In the genomic region with DNA sequence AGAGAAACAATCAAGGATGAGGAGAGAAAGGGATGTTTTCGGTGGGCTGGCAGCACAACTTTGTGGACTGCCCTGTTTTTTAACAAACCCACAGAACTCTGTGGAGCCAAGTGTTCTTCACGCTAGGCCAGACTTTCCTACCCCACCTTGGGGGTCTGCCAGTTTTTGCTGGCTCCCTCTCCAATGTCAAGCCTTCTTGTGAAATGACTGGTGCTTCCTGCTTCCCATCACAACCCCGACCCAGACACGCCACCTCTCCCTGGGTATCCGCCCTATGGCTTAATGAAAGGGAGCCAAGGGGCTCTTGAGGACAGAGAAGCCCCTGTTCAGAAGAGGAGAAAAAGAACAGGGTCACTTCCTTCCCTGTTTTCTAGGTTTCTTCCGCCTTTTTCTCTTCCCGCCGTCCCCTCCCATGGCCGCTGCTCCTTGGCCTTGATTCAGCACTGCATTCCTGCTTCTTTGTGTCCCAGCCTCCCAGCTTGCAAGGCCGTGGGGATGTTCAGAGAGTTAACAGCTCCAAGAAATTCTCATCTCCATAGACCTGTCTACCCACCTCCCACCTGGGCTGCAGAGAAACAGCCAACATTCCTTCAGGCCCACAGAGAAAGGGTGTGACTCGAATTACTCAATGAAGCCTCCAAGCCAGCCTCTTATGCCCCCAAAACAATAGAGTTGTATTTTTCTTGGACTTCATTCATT, we compare ENCODE assay signal across 23 cellular contexts. TPM values are rescaled to one million over a fixed set of nuclear protein-coding genes. Genes with fewer than 3 reads are reported as not detected.
DNase-seq lines count a peak whose midpoint lies in the region; ATAC-seq and TF ChIP-seq lines count a peak whose summit lies in the region.
"Had no signal": no experiment of that assay in that cellular context is flagged by ENCODE, and none has a peak within 500 bp of the region (broad histone marks: within the 10 kb centered on the region; RNA-seq: fewer than 3 reads in every experiment).

No MANE protein-coding gene starts in this region.

- peaks cover 0 to 2% of the 10 kb centered on the region in 2 donors for H3K36me3 Mint-ChIP-seq in activated T-cell treated with anti-CD3 and anti-CD28 coated beads, Interleukin-2, amount 50 U/mL, for 72 hours (ENCODE audit: insufficient read depth in 2 of 2)
- no peaks in the 10 kb centered on the region for H3K36me3 Mint-ChIP-seq in stimulated activated memory B cell treated with anti-CD40 and anti-IgM and Interleukin-4, amounts not matched to agents 10 μg/mL and 1 μg/mL and 100 μg/mL, for 72 hours
- H3K36me3 Mint-ChIP-seq: brain; CD4-positive, CD25-positive, alpha-beta regulatory T cell; memory B cell; stimulated activated naive B cell treated with anti-CD40 and anti-IgM and Interleukin-4, amounts not matched to agents 10 μg/mL and 1 μg/mL and 100 μg/mL, for 72 hours had no signal

- peak overlapping the region; percentile 82 for H2AFZ ChIP-seq in mammary epithelial cell (ENCODE audit: low read depth, low read length)

- H3K27me3 ChIP-seq in mammary epithelial cell (ENCODE audit: insufficient read depth, low read length) (no peaks in the 10 kb centered on the region), right cardiac atrium (ENCODE audit: control insufficient read depth, insufficient read depth) (no peaks in the 10 kb centered on the region)

- in situ Hi-C loops in mammary epithelial cell (cut with MboI; ENCODE audit: low sequenced_read_pairs in 2 of 2) = loop anchor here (25.0 kb wide), 1 partner anchor 992 kb away; no protein-coding TSS in a partner anchor

- ATAC-seq in right cardiac atrium = peak; percentile 78 to 80
- ATAC-seq in activated T-cell treated with anti-CD3 and anti-CD28 coated beads, Interleukin-2, amount 50 U/mL, for 72 hours (replicated peaks in 1 of 2) = no peak
- no peak for ATAC-seq in stimulated activated memory B cell treated with anti-CD40 and anti-IgM and Interleukin-4, amounts not matched to agents 10 μg/mL and 1 μg/mL and 100 μg/mL, for 72 hours
- ATAC-seq: stimulated activated naive B cell treated with anti-CD40 and anti-IgM and Interleukin-4, amounts not matched to agents 10 μg/mL and 1 μg/mL and 100 μg/mL, for 72 hours had no signal

- no peak overlapping the region for H3K9ac ChIP-seq in mammary epithelial cell (ENCODE audit: insufficient read depth, low read length)

- no TSS peak for BruUV-seq in mammary epithelial cell (replicated peaks; lab: Mats Ljungman, UMichigan)

- H3K4me3 ChIP-seq in mammary epithelial cell (replicated peaks in 1 of 3; ENCODE audit: insufficient read depth in 1 of 3, low read depth in 2 of 3, low read length in 3 of 3) (no peak overlapping the region), right cardiac atrium (ENCODE audit: low read length) (no peak overlapping the region)
- H3K4me3 ChIP-seq: esophagus muscularis mucosa, spleen, thoracic aorta had no signal

- no peaks in the 10 kb centered on the region for H3K36me3 ChIP-seq in mammary epithelial cell (ENCODE audit: insufficient read depth, low read length)
- H3K36me3 ChIP-seq: esophagus muscularis mucosa, spleen, thoracic aorta had no signal

- CTCF ChIA-PET in mammary epithelial cell (lab: Charles Lee; ENCODE audit: low non-redundant PET) = no interaction called here

- H3K9me3 Mint-ChIP-seq in activated T-cell treated with anti-CD3 and anti-CD28 coated beads, Interleukin-2, amount 50 U/mL, for 72 hours = peaks cover 6 to 8% of the 10 kb centered on the region in 2 donors
- no peaks in the 10 kb centered on the region for H3K9me3 Mint-ChIP-seq in stimulated activated memory B cell treated with anti-CD40 and anti-IgM and Interleukin-4, amounts not matched to agents 10 μg/mL and 1 μg/mL and 100 μg/mL, for 72 hours

- TF ChIP-seq CTCF in mammary epithelial cell (conservative IDR thresholded peaks at IDR 0.05 in 1 of 2, IDR thresholded peaks at IDR 0.05 in 1 of 2; ENCODE audit: extremely low read depth in 1 of 2, insufficient read depth in 1 of 2, low read depth in 1 of 2, low read length in 2 of 2) = no peak

- H3K27ac ChIP-seq in mammary epithelial cell (ENCODE audit: insufficient read depth, low read depth, low read length) (peak overlapping the region; percentile 39), right cardiac atrium (ENCODE audit: low read length) (no peak overlapping the region), substantia nigra (ENCODE audit: low read depth, low read length, poor library complexity, severe bottlenecking) (no peak overlapping the region)
- H3K27ac ChIP-seq: esophagus muscularis mucosa, spleen, thoracic aorta had no signal

- no peaks in the 10 kb centered on the region for H3K27me3 Mint-ChIP-seq in activated T-cell treated with anti-CD3 and anti-CD28 coated beads, Interleukin-2, amount 50 U/mL, for 72 hours (ENCODE audit: low read depth)
- no peaks in the 10 kb centered on the region for H3K27me3 Mint-ChIP-seq in stimulated activated memory B cell treated with anti-CD40 and anti-IgM and Interleukin-4, amounts not matched to agents 10 μg/mL and 1 μg/mL and 100 μg/mL, for 72 hours
- H3K27me3 Mint-ChIP-seq: brain had no signal

- H4K20me1 ChIP-seq in mammary epithelial cell (ENCODE audit: insufficient read depth, low read length) = no peaks in the 10 kb centered on the region

- H3K4me3 Mint-ChIP-seq in activated T-cell treated with anti-CD3 and anti-CD28 coated beads, Interleukin-2, amount 50 U/mL, for 72 hours = no peak overlapping the region
- no peak overlapping the region for H3K4me3 Mint-ChIP-seq in stimulated activated memory B cell treated with anti-CD40 and anti-IgM and Interleukin-4, amounts not matched to agents 10 μg/mL and 1 μg/mL and 100 μg/mL, for 72 hours
- H3K4me3 Mint-ChIP-seq: activated B cell treated with CpG ODN at 0.5 μM for 24 hours; brain; CD4-positive, CD25-positive, alpha-beta regulatory T cell; memory B cell; stimulated activated naive B cell treated with anti-CD40 and anti-IgM and Interleukin-4, amounts not matched to agents 10 μg/mL and 1 μg/mL and 100 μg/mL, for 72 hours had no signal

- DNase-seq in NCI-H446 (lab: John Stamatoyannopoulos, UW) (peak; percentile 51 to 68), mammary epithelial cell (no peak), right cardiac atrium (peak; percentile 82 to 89 (median 84)), substantia nigra (lab: John Stamatoyannopoulos, UW) (peak in 25 of 49 donors; percentile 5 to 70 (median 36)), DMS 273 (lab: John Stamatoyannopoulos, UW; ENCODE audit: unreplicated experiment) (no peak)
- DNase-seq in activated T-cell treated with anti-CD3 and anti-CD28 coated beads, Interleukin-2, amount 50 U/mL, for 72 hours = no peak
- DNase-seq: activated B cell treated with CpG ODN at 0.5 μM for 24 hours; CD4-positive, CD25-positive, alpha-beta regulatory T cell; DMS 273 treated with DMSO at 0.1 percent for 48 hours; effector CD4-positive, alpha-beta T cell; NCI-H2029 treated with DMSO at 0.1 percent for 48 hours; NCI-H2227 treated with DMSO at 0.1 percent for 48 hours; OCI-M1; SHP77; spleen; stimulated activated CD4-positive, alpha-beta T cell treated with anti-CD3 and anti-CD28 coated beads, Interleukin-2, amount 100 ng/mL, for 48 hours; stimulated activated naive B cell treated with anti-CD40 and anti-IgM and Interleukin-4, amounts not matched to agents 10 μg/mL and 1 μg/mL and 100 μg/mL, for 72 hours; T1000 had no signal

- peak overlapping the region; percentile 56 for H3K4me2 ChIP-seq in mammary epithelial cell (ENCODE audit: insufficient read depth, low read depth, low read length)

- H3K79me2 ChIP-seq in mammary epithelial cell (ENCODE audit: insufficient read depth, low read length) = no peaks in the 10 kb centered on the region

- dilution Hi-C loops in mammary epithelial cell (cut with HindIII; ENCODE audit: low sequenced_read_pairs) = no loop called here

- H3K4me1 Mint-ChIP-seq in activated T-cell treated with anti-CD3 and anti-CD28 coated beads, Interleukin-2, amount 50 U/mL, for 72 hours (ENCODE audit: low read depth) = no peaks in the 10 kb centered on the region
- H3K4me1 Mint-ChIP-seq in stimulated activated memory B cell treated with anti-CD40 and anti-IgM and Interleukin-4, amounts not matched to agents 10 μg/mL and 1 μg/mL and 100 μg/mL, for 72 hours = no peaks in the 10 kb centered on the region
- H3K4me1 Mint-ChIP-seq: activated B cell treated with CpG ODN at 0.5 μM for 24 hours; CD4-positive, CD25-positive, alpha-beta regulatory T cell; memory B cell; stimulated activated naive B cell treated with anti-CD40 and anti-IgM and Interleukin-4, amounts not matched to agents 10 μg/mL and 1 μg/mL and 100 μg/mL, for 72 hours had no signal

- H3K9me3 ChIP-seq in mammary epithelial cell (replicated peaks; ENCODE audit: insufficient read depth, low read length) = no peaks in the 10 kb centered on the region
- no peaks in the 10 kb centered on the region for H3K9me3 ChIP-seq in right cardiac atrium (ENCODE audit: control insufficient read depth, low read length)
- H3K9me3 ChIP-seq: esophagus muscularis mucosa, spleen, thoracic aorta had no signal

- H3K27ac Mint-ChIP-seq in activated T-cell treated with anti-CD3 and anti-CD28 coated beads, Interleukin-2, amount 50 U/mL, for 72 hours = no peak overlapping the region
- no peak overlapping the region for H3K27ac Mint-ChIP-seq in stimulated activated memory B cell treated with anti-CD40 and anti-IgM and Interleukin-4, amounts not matched to agents 10 μg/mL and 1 μg/mL and 100 μg/mL, for 72 hours
- H3K27ac Mint-ChIP-seq: activated B cell treated with CpG ODN at 0.5 μM for 24 hours; brain; CD4-positive, CD25-positive, alpha-beta regulatory T cell; memory B cell; stimulated activated naive B cell treated with anti-CD40 and anti-IgM and Interleukin-4, amounts not matched to agents 10 μg/mL and 1 μg/mL and 100 μg/mL, for 72 hours had no signal

- H3K4me1 ChIP-seq in mammary epithelial cell (ENCODE audit: insufficient read depth, low read length) (peaks cover 18% of the 10 kb centered on the region), right cardiac atrium (ENCODE audit: control insufficient read depth, insufficient read depth, low read length) (no peaks in the 10 kb centered on the region)
- H3K4me1 ChIP-seq: esophagus muscularis mucosa, spleen had no signal

- intact Hi-C loops in mammary epithelial cell (cut with micrococcal nuclease) = no loop called here
- intact Hi-C loops in right cardiac atrium (cut with DNase I) = loop anchor here in 1 of 4 donors (10.0 kb wide), 1 partner anchor 420 kb away; no protein-coding TSS in a partner anchor

- WGBS in mammary epithelial cell (ENCODE audit: low coverage, missing lambda C conversion rate) = 2% methylated on average over 9 of the region's 11 CpGs
- WGBS in right cardiac atrium = 53% methylated on average over 11 of the region's 11 CpGs

RNA-seq across cellular contexts. Expression of a gene that starts 16.5 kb away (rescaled TPM):
- 10 to 100 TPM; 77.4 to 81.9 TPM for total RNA-seq in mammary epithelial cell
- 31.6 TPM for polyA plus RNA-seq in mammary epithelial cell
- polyA minus RNA-seq in mammary epithelial cell = 33.8 TPM
- total RNA-seq in right cardiac atrium = 10 to 100 TPM; 10.5 to 23.5 (median 20.6) TPM
- polyA plus RNA-seq in right cardiac atrium = 12.5 TPM
- not detected for total RNA-seq in activated T-cell treated with anti-CD3 and anti-CD28 coated beads, Interleukin-2, amount 50 U/mL, for 72 hours
- total RNA-seq: CD4-positive, CD25-positive, alpha-beta regulatory T cell had no signal
- polyA plus RNA-seq: CD4-positive, CD25-positive, alpha-beta regulatory T cell had no signal

Comparison
In these comparisons a context has a peak if more than half of its experiments do, and no peak if none do; other contexts are left out.
1. DNase-seq: peak in NCI-H446 (2 of 2), right cardiac atrium (3 of 3) and substantia nigra (25 of 49); none in mammary epithelial cell (single experiment), activated T-cell treated with anti-CD3 and anti-CD28 coated beads, Interleukin-2, amount 50 U/mL, for 72 hours (0 of 2) and DMS 273 (single experiment).
2. ATAC-seq: peak in right cardiac atrium (2 of 2); none in activated T-cell treated with anti-CD3 and anti-CD28 coated beads, Interleukin-2, amount 50 U/mL, for 72 hours (0 of 2) and stimulated activated memory B cell treated with anti-CD40 and anti-IgM and Interleukin-4, amounts not matched to agents 10 μg/mL and 1 μg/mL and 100 μg/mL, for 72 hours (single experiment).
3. RNA of a gene that starts 16.5 kb away (total RNA-seq): 77.4 to 81.9 TPM in mammary epithelial cell and 10.5 to 23.5 TPM in right cardiac atrium; not detected in activated T-cell treated with anti-CD3 and anti-CD28 coated beads, Interleukin-2, amount 50 U/mL, for 72 hours; every median in the first group is over 10 times any median in the second.